1 cellular context compared by ENCODE assay signal in the genomic region with DNA sequence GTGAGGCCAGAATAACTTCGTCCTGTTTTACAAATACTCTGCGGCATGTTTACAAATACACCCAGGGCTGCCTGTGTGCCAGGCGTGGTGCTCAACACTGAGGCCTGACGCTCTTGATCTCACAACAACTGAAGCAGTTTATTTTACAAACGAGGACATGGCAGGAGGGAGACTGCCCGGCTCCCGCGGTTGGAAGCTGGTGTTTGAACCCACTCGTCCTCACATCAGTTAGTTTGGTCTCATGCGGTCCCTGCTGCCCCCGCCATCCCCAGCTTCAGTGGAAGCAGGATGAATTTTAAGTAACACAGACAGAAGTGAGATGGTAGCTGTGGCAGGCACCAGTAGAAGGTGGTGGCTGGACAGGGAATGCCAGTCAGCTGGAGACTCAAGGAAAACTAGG.
TF ChIP-seq lines count a peak whose summit lies in the region.

No MANE protein-coding gene starts in this region.

TF ChIP-seq in IMR-90, 13 proteins besides CTCF, POLR2A, EP300 and RAD21 (continued from another document):
- TF ChIP-seq, protein P1, sequence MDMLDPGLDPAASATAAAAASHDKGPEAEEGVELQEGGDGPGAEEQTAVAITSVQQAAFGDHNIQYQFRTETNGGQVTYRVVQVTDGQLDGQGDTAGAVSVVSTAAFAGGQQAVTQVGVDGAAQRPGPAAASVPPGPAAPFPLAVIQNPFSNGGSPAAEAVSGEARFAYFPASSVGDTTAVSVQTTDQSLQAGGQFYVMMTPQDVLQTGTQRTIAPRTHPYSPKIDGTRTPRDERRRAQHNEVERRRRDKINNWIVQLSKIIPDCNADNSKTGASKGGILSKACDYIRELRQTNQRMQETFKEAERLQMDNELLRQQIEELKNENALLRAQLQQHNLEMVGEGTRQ (IDR thresholded peaks at IDR 0.05; ENCODE audit: low read depth, low read length) = no peak
